Comparison of ENCODE assay signal across 8 cellular contexts in genomic region chr16:4273858-4274291, GRCh38. TPM values are rescaled to one million over a fixed set of nuclear protein-coding genes. Genes with fewer than 3 reads are reported as not detected.
DNase-seq lines count a peak whose midpoint lies in the region; ATAC-seq and TF ChIP-seq lines count a peak whose summit lies in the region.

No MANE protein-coding gene starts in this region.

- TF ChIP-seq POLR2A in GM15510 (IDR thresholded peaks at IDR 0.05; ENCODE audit: borderline replicate concordance, extremely low read depth, insufficient read length) = peak; percentile 43

- H3K4me3 ChIP-seq in AG04449 (ENCODE audit: low read depth, low read length) (peak overlapping the region; percentile 93), foreskin fibroblast (ENCODE audit: low read depth in 1 of 2, low read length in 2 of 2) (peak overlapping the region; percentile 53 to 65), osteoblast (ENCODE audit: insufficient read depth, low read length) (peak overlapping the region; percentile 81), aorta (ENCODE audit: low read length in 2 of 2) (peak overlapping the region; percentile 52 to 66)

- H4K20me1 ChIP-seq in osteoblast (ENCODE audit: insufficient read depth, low read length) = no peaks in the 10 kb centered on the region

- H3K4me1 ChIP-seq in osteoblast (ENCODE audit: insufficient read depth, low read length) = peaks cover 9% of the 10 kb centered on the region
- H3K4me1 ChIP-seq in aorta (ENCODE audit: control insufficient read depth in 1 of 2, insufficient read depth in 2 of 2, low read length in 2 of 2) = no peaks in the 10 kb centered on the region

- H3K9me3 ChIP-seq in osteoblast (ENCODE audit: low read depth, low read length) (no peaks in the 10 kb centered on the region), aorta (ENCODE audit: control insufficient read depth, low read length) (no peaks in the 10 kb centered on the region)

- TF ChIP-seq CTCF in AG04449 (IDR thresholded peaks at IDR 0.05; ENCODE audit: insufficient read depth, low read length, missing control alignments) (peak; percentile 42), foreskin fibroblast (IDR thresholded peaks at IDR 0.05; ENCODE audit: low read depth, low read length) (peak; percentile 26), osteoblast (IDR thresholded peaks at IDR 0.05; ENCODE audit: extremely low read depth, low read depth, low read length) (no peak)

- intact Hi-C loops in aorta (cut with DNase I) = loop anchor here (5.0 kb wide), 3 partner anchors 48 to 128 kb away; no protein-coding TSS in a partner anchor

- CTCF ChIA-PET in AG04449 (lab: Yijun Ruan, JAX) = interaction anchor here (0.6 to 2.8 kb wide), 13 partner anchors 8 to 129 kb away, joined by 3 to 15 read pairs (median 4); partner anchors contain the start of gene PAM16

- H3K4me2 ChIP-seq in osteoblast (ENCODE audit: insufficient read depth, low read length) = peak overlapping the region; percentile 85

- no peaks in the 10 kb centered on the region for H3K4me1 Mint-ChIP-seq in activated T-helper 17 cell treated with anti-CD3 and anti-CD28 coated beads, Interleukin-2, amount 50 U/mL, for 72 hours

- no peak for DNase-seq in AG04449 (ENCODE audit: low read depth, low spot score)
- peak; percentile 74 for DNase-seq in NCI-H2227 treated with DMSO at 0.1 percent for 48 hours (lab: John Stamatoyannopoulos, UW)
- peak; percentile 31 to 67 for DNase-seq in foreskin fibroblast
- DNase-seq in osteoblast (ENCODE audit: insufficient read length, low spot score, missing footprints) = no peak
- peak; percentile 80 to 86 for DNase-seq in aorta
- DNase-seq in HPDE6-E6E7 (ENCODE audit: extremely low spot score) = no peak

- WGBS in aorta, 2 donors = 0 to 1% methylated on average over 24 of the region's 24 CpGs

- H3K27me3 ChIP-seq in osteoblast (ENCODE audit: insufficient read depth, low read length) (no peaks in the 10 kb centered on the region), aorta (ENCODE audit: control insufficient read depth in 1 of 2, insufficient read depth in 2 of 2, low read length in 1 of 2) (no peaks in the 10 kb centered on the region)

- POLR2A ChIA-PET in AG04449 (lab: Yijun Ruan, JAX) = interaction anchor here (1.0 to 2.9 kb wide), 8 partner anchors 10 to 162 kb away, joined by 3 to 9 read pairs (median 4); no protein-coding TSS in a partner anchor

- H3K27me3 Mint-ChIP-seq in activated T-helper 17 cell treated with anti-CD3 and anti-CD28 coated beads, Interleukin-2, amount 50 U/mL, for 72 hours = no peaks in the 10 kb centered on the region

- peaks cover 15% of the 10 kb centered on the region for H3K79me2 ChIP-seq in osteoblast (ENCODE audit: insufficient read depth, low read length)

- peak; percentile 4 for ATAC-seq in activated T-helper 17 cell treated with anti-CD3 and anti-CD28 coated beads, Interleukin-2, amount 50 U/mL, for 72 hours (replicated peaks)
- peak; percentile 55 for ATAC-seq in aorta (ENCODE audit: low FRiP score)

- no peaks in the 10 kb centered on the region for H3K9me3 Mint-ChIP-seq in activated T-helper 17 cell treated with anti-CD3 and anti-CD28 coated beads, Interleukin-2, amount 50 U/mL, for 72 hours

- peak overlapping the region; percentile 63 for H3K27ac ChIP-seq in osteoblast (ENCODE audit: low read depth, low read length)
- H3K27ac ChIP-seq in aorta (ENCODE audit: low read depth in 1 of 2, low read length in 2 of 2) = peak overlapping the region in 1 of 2 donors; percentile 60

- H3K4me3 Mint-ChIP-seq in activated T-helper 17 cell treated with anti-CD3 and anti-CD28 coated beads, Interleukin-2, amount 50 U/mL, for 72 hours = peak overlapping the region; percentile 82

- peak overlapping the region; percentile 76 for H2AFZ ChIP-seq in osteoblast (ENCODE audit: low read length)

- no peaks in the 10 kb centered on the region for H3K36me3 Mint-ChIP-seq in activated T-helper 17 cell treated with anti-CD3 and anti-CD28 coated beads, Interleukin-2, amount 50 U/mL, for 72 hours (ENCODE audit: low read depth)

- no peak overlapping the region for H3K27ac Mint-ChIP-seq in activated T-helper 17 cell treated with anti-CD3 and anti-CD28 coated beads, Interleukin-2, amount 50 U/mL, for 72 hours

- H3K36me3 ChIP-seq in osteoblast (ENCODE audit: insufficient read depth, low read length) (no peaks in the 10 kb centered on the region), aorta (ENCODE audit: control insufficient read depth in 1 of 2, insufficient read depth in 2 of 2, low read length in 1 of 2) (no peaks in the 10 kb centered on the region)

RNA-seq across cellular contexts. Expression of gene TFAP4, which starts 1.1 kb away (rescaled TPM):
- total RNA-seq in activated T-helper 17 cell treated with anti-CD3 and anti-CD28 coated beads, Interleukin-2, amount 50 U/mL, for 72 hours = 10 to 100 TPM; 14.5 to 27.2 TPM
- total RNA-seq in osteoblast = 6.5 and 9.1 TPM in 2 replicates
- total RNA-seq in aorta = 1 to 10 TPM; 3.8 to 8.0 TPM
- polyA plus RNA-seq in aorta = 1 to 10 TPM; 1.0 to 2.9 TPM

RNA-seq across cellular contexts. Expression of gene SRL, which starts 32.0 kb away (rescaled TPM):
- not detected for total RNA-seq in activated T-helper 17 cell treated with anti-CD3 and anti-CD28 coated beads, Interleukin-2, amount 50 U/mL, for 72 hours
- not detected in 2 replicates for total RNA-seq in osteoblast
- 1 to 10 TPM; 2.3 to 3.2 TPM for total RNA-seq in aorta
- polyA plus RNA-seq in aorta = under 1 TPM; 0.31 to 0.75 TPM

RNA-seq across cellular contexts. Expression of gene GLIS2, which starts 42.0 kb away (rescaled TPM):
- 1 to 10 TPM in 1 of 2 donors, under 1 TPM in 1; 0.37 to 1.6 TPM for total RNA-seq in activated T-helper 17 cell treated with anti-CD3 and anti-CD28 coated beads, Interleukin-2, amount 50 U/mL, for 72 hours
- total RNA-seq in osteoblast (5.0 and 5.4 TPM in 2 replicates), aorta (10 to 100 TPM; 37.3 to 72.6 TPM)
- 10 to 100 TPM; 12.3 to 21.3 TPM for polyA plus RNA-seq in aorta

Comparison
In these comparisons a context has a peak if more than half of its experiments do, and no peak if none do; other contexts are left out.
1. DNase-seq: peak in NCI-H2227 treated with DMSO at 0.1 percent for 48 hours (single experiment), foreskin fibroblast (2 of 2) and aorta (2 of 2); none in AG04449 (single experiment), osteoblast (single experiment) and HPDE6-E6E7 (single experiment).
2. Peak in every context shown above with its lines, with median percentiles within 50 percentile points of each other: H3K4me3 ChIP-seq.